Comparison of ENCODE assay signal across 32 cellular contexts in genomic region chr9:26655166-26655565, GRCh38.
"Had no signal": no experiment of that assay in that cellular context is flagged by ENCODE, and none has a peak within 500 bp of the region (broad histone marks: within the 10 kb centered on the region; RNA-seq: fewer than 3 reads in every experiment).

No MANE protein-coding gene starts in this region.

- DNase-seq: activated CD4-positive, alpha-beta memory T cell treated with anti-CD3 and anti-CD28 coated beads, Interleukin-2, amount 10 ng/mL, durations not matched to agents 7 days and 5 days; activated CD4-positive, alpha-beta T cell treated with anti-CD3 and anti-CD28 coated beads for 1 hour; activated CD4-positive, alpha-beta T cell treated with anti-CD3 and anti-CD28 coated beads for 4 hours; activated CD4-positive, alpha-beta T cell treated with anti-CD3 and anti-CD28 coated beads, Interleukin-2, amount 10 ng/mL, durations not matched to agents 7 days and 5 days; activated CD4-positive, alpha-beta T cell treated with anti-CD3 and anti-CD28 coated beads, Interleukin-2, amount 50 U/mL, for 4 hours; activated CD8-positive, alpha-beta memory T cell treated with anti-CD3 and anti-CD28 coated beads, Interleukin-2, amount 50 U/mL, for 48 hours; activated gamma-delta T cell; activated naive CD4-positive, alpha-beta T cell; activated naive CD4-positive, alpha-beta T cell treated with anti-CD3 and anti-CD28 coated beads, Interleukin-2, amount 10 ng/mL, durations not matched to agents 7 days and 5 days; activated naive CD8-positive, alpha-beta T cell treated with anti-CD3 and anti-CD28 coated beads, Interleukin-2, amount 10 ng/mL, durations not matched to agents 7 days and 5 days; activated T-cell treated with anti-CD3 and anti-CD28 coated beads for 4 hours; activated T-cell treated with anti-CD3 and anti-CD28 coated beads, Interleukin-2, amount 50 U/mL, for 24 hours; activated T-cell treated with anti-CD3 and anti-CD28 coated beads, Interleukin-2, amount 50 U/mL, for 72 hours; central memory CD4-positive, alpha-beta T cell; cerebellar nuclear complex; colonic mucosa; effector CD8-positive, alpha-beta T cell; esophagus squamous epithelium; foreskin fibroblast; glutamatergic neuron; heart left ventricle; T-helper 2 cell had no signal

- H3K36me3 ChIP-seq: ascending aorta, breast epithelium, cardiac muscle cell, colonic mucosa, esophagus squamous epithelium, heart left ventricle had no signal

- FAIRE-seq: endometrium, endothelial cell of umbilical vein, frontal cortex had no signal

- H3K4me3 ChIP-seq: ascending aorta, breast epithelium, cardiac muscle cell, colonic mucosa, esophagus squamous epithelium, heart left ventricle had no signal

- H3K27ac ChIP-seq: ascending aorta, breast epithelium, cardiac muscle cell, colonic mucosa, epithelial cell of prostate, esophagus squamous epithelium, heart left ventricle, VCaP had no signal

- ATAC-seq: activated naive CD4-positive, alpha-beta T cell treated with anti-CD3 and anti-CD28 coated beads, Interleukin-2, amount 50 U/mL, for 72 hours; activated T-cell treated with anti-CD3 and anti-CD28 coated beads, Interleukin-2, amount 50 U/mL, for 72 hours; heart left ventricle; WTC11 had no signal

- H3K9me3 ChIP-seq: ascending aorta, breast epithelium, colonic mucosa, esophagus squamous epithelium, heart left ventricle had no signal

- H3K27me3 ChIP-seq: ascending aorta, breast epithelium, cardiac muscle cell, colonic mucosa had no signal

- H3K4me1 ChIP-seq: breast epithelium, colonic mucosa, esophagus squamous epithelium, heart left ventricle had no signal
